ENCODE assay signal across 9 cellular contexts in the genomic region with DNA sequence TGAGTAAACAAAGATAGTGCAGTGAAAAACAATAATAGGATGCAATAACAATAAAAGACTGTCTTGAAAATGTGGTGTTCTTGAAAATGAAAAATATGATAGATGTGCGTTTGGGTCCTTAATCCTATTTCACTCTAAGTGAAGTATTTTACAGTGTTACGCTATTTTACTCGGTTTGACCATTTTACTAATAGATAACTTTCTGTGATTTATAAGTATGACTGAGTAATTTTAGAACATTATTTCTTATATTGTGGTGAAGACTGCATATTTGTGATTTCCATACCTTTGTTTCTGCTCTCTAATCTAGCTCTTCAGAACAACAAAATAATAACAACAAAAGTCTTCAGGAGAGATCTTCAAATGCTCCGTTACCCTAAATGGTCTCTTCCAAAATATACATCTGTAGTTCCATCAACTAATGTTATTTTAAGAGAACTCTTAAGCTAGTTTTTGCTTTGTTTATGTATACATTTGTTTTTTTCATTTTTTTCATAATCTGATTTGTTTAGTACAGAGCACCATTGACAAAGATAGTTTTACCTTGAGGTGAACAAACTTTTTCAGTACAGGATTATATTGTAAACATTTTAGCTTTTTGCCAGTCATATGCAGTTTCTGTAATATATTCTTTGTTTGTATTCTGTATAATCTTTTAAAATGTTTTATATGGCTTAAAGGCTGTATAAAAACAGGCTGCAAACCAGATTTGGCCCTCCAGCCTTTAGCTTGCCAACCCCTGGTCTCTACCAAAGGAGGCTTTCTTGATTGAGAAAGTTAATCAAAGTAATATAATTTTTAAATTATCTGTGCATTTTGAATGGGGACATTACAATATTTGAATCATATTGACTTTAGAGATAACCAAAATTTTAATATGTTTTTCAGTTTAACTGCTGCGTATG.
"Had no signal": no experiment of that assay in that cellular context is flagged by ENCODE, and none has a peak within 500 bp of the region (broad histone marks: within the 10 kb centered on the region; RNA-seq: fewer than 3 reads in every experiment).

No MANE protein-coding gene starts in this region.

- H3K27ac Mint-ChIP-seq: HFFc6 had no signal

- H3K4me3 Mint-ChIP-seq: H9, HFFc6 had no signal

- H3K4me1 ChIP-seq: HAP-1 had no signal

- FAIRE-seq: H54 had no signal

- H3K27ac ChIP-seq: GM23248 had no signal

- H3K9ac ChIP-seq: GM23248 had no signal

- H2AFZ ChIP-seq: GM23248 had no signal

- ATAC-seq: HCT116 had no signal

- H3K36me3 ChIP-seq: HAP-1 had no signal

- H3K9me3 Mint-ChIP-seq: H9 had no signal

- H3K9me3 ChIP-seq: HAP-1 had no signal

- DNase-seq: GM23248, GOT3, H7, H9, HCEC 1CT, HFFc6 had no signal

- H3K4me3 ChIP-seq: GM23248, HAP-1 had no signal
